ENCODE assay signal across 24 cellular contexts in genomic region chr20:59191756-59192532, GRCh38. TPM values are rescaled to one million over a fixed set of nuclear protein-coding genes. Genes with fewer than 3 reads are reported as not detected.
"Had no signal": no experiment of that assay in that cellular context is flagged by ENCODE, and none has a peak within 500 bp of the region (broad histone marks: within the 10 kb centered on the region; RNA-seq: fewer than 3 reads in every experiment).

No MANE protein-coding gene starts in this region.

- H3K27me3 Mint-ChIP-seq: naive thymus-derived CD8-positive, alpha-beta T cell; stimulated activated naive B cell treated with anti-CD40 and anti-IgM and Interleukin-4, amounts not matched to agents 10 μg/mL and 1 μg/mL and 100 μg/mL, for 72 hours had no signal

- FAIRE-seq: endothelial cell of umbilical vein, pancreas had no signal

- H3K9me3 ChIP-seq: heart left ventricle, mucosa of descending colon, pancreas, spleen, stomach, thoracic aorta, transverse colon, uterus had no signal

- H3K4me3 ChIP-seq: heart left ventricle, mucosa of descending colon, pancreas, spleen, stomach, thoracic aorta, transverse colon, uterus had no signal

- H3K27ac ChIP-seq: heart left ventricle, pancreas, spleen, stomach, thoracic aorta, transverse colon, uterus had no signal

- H3K9me3 Mint-ChIP-seq: neural crest cell; stimulated activated naive B cell treated with anti-CD40 and anti-IgM and Interleukin-4, amounts not matched to agents 10 μg/mL and 1 μg/mL and 100 μg/mL, for 72 hours had no signal

- H3K4me3 Mint-ChIP-seq: naive thymus-derived CD8-positive, alpha-beta T cell; neural crest cell; stimulated activated naive B cell treated with anti-CD40 and anti-IgM and Interleukin-4, amounts not matched to agents 10 μg/mL and 1 μg/mL and 100 μg/mL, for 72 hours had no signal

- H3K4me1 ChIP-seq: heart left ventricle, pancreas, spleen, stomach, transverse colon, uterus had no signal

- ATAC-seq: left lobe of liver; mucosa of descending colon; naive thymus-derived CD8-positive, alpha-beta T cell; pancreas; sciatic nerve; stimulated activated naive B cell treated with anti-CD40 and anti-IgM and Interleukin-4, amounts not matched to agents 10 μg/mL and 1 μg/mL and 100 μg/mL, for 72 hours had no signal

- DNase-seq: erythroblast; foreskin melanocyte; heart left ventricle; hippocampal formation; kidney glomerular epithelial cell; mucosa of descending colon; naive thymus-derived CD8-positive, alpha-beta T cell; nucleus accumbens; spleen; stimulated activated CD4-positive, alpha-beta T cell treated with anti-CD3 and anti-CD28 coated beads, Interleukin-15, amount 100 ng/mL, for 24 hours; stimulated activated CD4-positive, alpha-beta T cell treated with anti-CD3 and anti-CD28 coated beads, Interleukin-1b, Interleukin-23, amount 100 ng/mL, for 48 hours; stimulated activated CD4-positive, alpha-beta T cell treated with anti-CD3 and anti-CD28 coated beads, Interleukin-4, amount 100 ng/mL, for 24 hours; stimulated activated naive B cell treated with anti-CD40 and anti-IgM and Interleukin-4, amounts not matched to agents 10 μg/mL and 1 μg/mL and 100 μg/mL, for 72 hours; stomach; substantia nigra; transverse colon; uterus had no signal

- H3K36me3 ChIP-seq: heart left ventricle, pancreas, stomach, thoracic aorta, transverse colon, uterus had no signal

- H3K27me3 ChIP-seq: transverse colon, uterus had no signal

- H3K27ac Mint-ChIP-seq: progenitor cell of endocrine pancreas; stimulated activated naive B cell treated with anti-CD40 and anti-IgM and Interleukin-4, amounts not matched to agents 10 μg/mL and 1 μg/mL and 100 μg/mL, for 72 hours had no signal

RNA-seq across cellular contexts. Expression of gene ZNF831, which starts 28.3 kb away (rescaled TPM):
- total RNA-seq: endothelial cell of umbilical vein, neural crest cell, progenitor cell of endocrine pancreas had no signal
- polyA plus RNA-seq: endothelial cell of umbilical vein had no signal
